Comparison of ENCODE assay signal across 8 cellular contexts in the genomic region with DNA sequence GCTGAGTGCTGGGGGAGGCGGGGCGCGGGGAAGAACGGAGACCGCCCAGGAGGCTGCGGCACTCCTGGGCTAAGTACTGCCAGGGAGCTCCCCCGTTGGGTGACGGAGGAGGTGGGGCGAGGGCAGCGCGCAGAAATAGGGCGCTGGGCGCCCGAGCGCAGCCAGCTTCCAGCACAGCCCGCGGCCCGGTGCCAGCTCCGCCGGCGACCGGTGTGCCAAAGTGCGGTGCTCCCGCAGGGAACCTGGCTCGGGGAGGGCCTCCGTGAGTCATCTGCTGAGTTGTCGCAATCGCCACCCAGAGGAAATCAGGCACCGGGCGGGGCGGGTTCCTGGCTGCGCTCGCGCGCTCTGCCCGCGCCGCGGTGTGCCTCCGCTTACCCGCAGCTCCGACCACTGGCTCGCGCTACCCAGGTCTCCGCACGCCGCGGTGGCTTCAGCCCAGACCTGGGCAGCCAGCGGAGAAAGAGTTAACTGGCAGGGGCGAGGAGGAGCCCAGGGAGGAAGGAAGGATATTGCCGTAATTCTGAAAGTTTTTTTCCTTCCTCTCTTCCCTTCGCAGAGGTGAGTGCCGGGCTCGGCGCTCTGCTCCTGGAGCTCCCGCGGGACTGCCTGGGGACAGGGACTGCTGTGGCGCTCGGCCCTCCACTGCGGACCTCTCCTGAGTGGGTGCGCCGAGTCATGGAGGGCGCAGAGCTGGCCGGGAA. TPM values are rescaled to one million over a fixed set of nuclear protein-coding genes. Genes with fewer than 3 reads are reported as not detected.
DNase-seq lines count a peak whose midpoint lies in the region; ATAC-seq and TF ChIP-seq lines count a peak whose summit lies in the region.

A gene (plus strand): TSS at position 164 of the 704 bp plus-strand sequence. CDS start 515 bp downstream, at position 679.

- H3K4me1 ChIP-seq in endocrine pancreas (ENCODE audit: control insufficient read depth, insufficient read depth, low read length) (no peaks in the 10 kb centered on the region), mucosa of descending colon (ENCODE audit: low read depth) (peaks cover 3% of the 10 kb centered on the region)

- H3K36me3 ChIP-seq in endocrine pancreas (ENCODE audit: control insufficient read depth, insufficient read depth, low read length): no peaks in the 10 kb centered on the region
- H3K36me3 ChIP-seq in mucosa of descending colon (ENCODE audit: low read depth): no peaks in the 10 kb centered on the region

- peak; percentile 67 for DNase-seq in A172 (ENCODE audit: low spot score)
- peak; percentile 4 for DNase-seq in NCI-H774 (lab: John Stamatoyannopoulos, UW)
- peak; percentile 67 for DNase-seq in activated CD8-positive, alpha-beta memory T cell treated with anti-CD3 and anti-CD28 coated beads, Interleukin-2, amount 50 U/mL, for 4 hours
- peak; percentile 89 to 92 (median 91) for DNase-seq in mucosa of descending colon
- peak; percentile 16 to 32 for DNase-seq in stimulated activated CD8-positive, alpha-beta memory T cell treated with anti-CD3 and anti-CD28 coated beads, Interleukin-4, amount 100 ng/mL, for 1 hour (ENCODE audit: low read depth in 2 of 2, low spot score in 1 of 2)

- H3K9ac ChIP-seq in endocrine pancreas (ENCODE audit: control insufficient read depth, insufficient read depth, low read length): peak within 1 kb of the TSS; percentile 85

- H3K4me3 ChIP-seq in endocrine pancreas (ENCODE audit: control insufficient read depth, insufficient read depth, low read length) (peak within 1 kb of the TSS; percentile 85), mucosa of descending colon (peak within 1 kb of the TSS; percentile 38)

- intact Hi-C loops in mucosa of descending colon (cut with DNase I, micrococcal nuclease): no loop called here

- no peaks in the 10 kb centered on the region for H3K27me3 ChIP-seq in endocrine pancreas (ENCODE audit: control insufficient read depth, insufficient read depth, low read length)

- no peak for TF ChIP-seq CTCF in mucosa of descending colon (IDR thresholded peaks at IDR 0.05)

- H3K9me3 ChIP-seq in endocrine pancreas (ENCODE audit: control insufficient read depth, low read length) (no peaks in the 10 kb centered on the region), mucosa of descending colon (no peaks in the 10 kb centered on the region)

- peak; percentile 74 for ATAC-seq in GM18517 (IDR thresholded peaks at IDR 0.05; ENCODE audit: unreplicated experiment)
- peak; percentile 56 for ATAC-seq in HG03025 (IDR thresholded peaks at IDR 0.05; ENCODE audit: low FRiP score, unreplicated experiment)
- ATAC-seq in mucosa of descending colon: peak; percentile 95

RNA-seq across cellular contexts. Expression of the gene that starts here (rescaled TPM):
- 7.8 and 9.9 TPM in 2 replicates for total RNA-seq in A172 (2014; rRNA removed; shearing (Covaris generic))
- 10 to 100 TPM; 16.7 to 43.3 (median 26.4) TPM for total RNA-seq in mucosa of descending colon

Comparison
In these comparisons a context has a peak if more than half of its experiments do, and no peak if none do; other contexts are left out.
1. Peak in every context shown above with its lines: DNase-seq, ATAC-seq and H3K4me3 ChIP-seq.
2. DNase-seq: peak in every context shown above with its lines; median percentile 91 in mucosa of descending colon; 67 in A172; 67 in activated CD8-positive, alpha-beta memory T cell treated with anti-CD3 and anti-CD28 coated beads, Interleukin-2, amount 50 U/mL, for 4 hours; 24 in stimulated activated CD8-positive, alpha-beta memory T cell treated with anti-CD3 and anti-CD28 coated beads, Interleukin-4, amount 100 ng/mL, for 1 hour; 4 in NCI-H774.